Comparison of ENCODE assay signal across 15 cellular contexts in genomic region chr4:151202851-151203455, GRCh38.
DNase-seq lines count a peak whose midpoint lies in the region; ATAC-seq and TF ChIP-seq lines count a peak whose summit lies in the region.
"Had no signal": no experiment of that assay in that cellular context is flagged by ENCODE, and none has a peak within 500 bp of the region (broad histone marks: within the 10 kb centered on the region; RNA-seq: fewer than 3 reads in every experiment).

No MANE protein-coding gene starts in this region.

- H3K36me3 Mint-ChIP-seq in immature natural killer cell: no peaks in the 10 kb centered on the region
- H3K36me3 Mint-ChIP-seq: CD14-positive monocyte had no signal

- no peak overlapping the region for H3K27ac Mint-ChIP-seq in immature natural killer cell
- H3K27ac Mint-ChIP-seq: CD14-positive monocyte had no signal

- TF ChIP-seq POLR2A in esophagus muscularis mucosa (IDR thresholded peaks at IDR 0.05; ENCODE audit: low read depth): no peak

- intact Hi-C loops in esophagus muscularis mucosa (cut with DNase I): no loop called here
- intact Hi-C loops in left lung (cut with DNase I): no loop called here

- no peak overlapping the region for H3K4me3 Mint-ChIP-seq in immature natural killer cell
- H3K4me3 Mint-ChIP-seq: CD14-positive monocyte had no signal

- TF ChIP-seq CTCF in esophagus muscularis mucosa (IDR thresholded peaks at IDR 0.05): no peak
- no peak for TF ChIP-seq CTCF in left lung (IDR thresholded peaks at IDR 0.05)

- H3K4me1 Mint-ChIP-seq in immature natural killer cell: no peaks in the 10 kb centered on the region
- H3K4me1 Mint-ChIP-seq: CD14-positive monocyte had no signal

- H3K27me3 ChIP-seq in esophagus muscularis mucosa: no peaks in the 10 kb centered on the region
- no peaks in the 10 kb centered on the region for H3K27me3 ChIP-seq in left lung
- H3K27me3 ChIP-seq in skeletal muscle tissue (ENCODE audit: control insufficient read depth in 3 of 3, insufficient read depth in 3 of 3, low read length in 3 of 3): no peaks in the 10 kb centered on the region
- H3K27me3 ChIP-seq: adrenal gland had no signal

- H3K4me3 ChIP-seq in esophagus muscularis mucosa (no peak overlapping the region), left lung (no peak overlapping the region), skeletal muscle tissue (ENCODE audit: low read length in 3 of 3) (no peak overlapping the region)
- H3K4me3 ChIP-seq: adrenal gland had no signal

- DNase-seq in LHCN-M2 (ENCODE audit: low read depth) (peak; percentile 47), esophagus muscularis mucosa (ENCODE audit: extremely low spot score) (peak; percentile 70), left lung (no peak), immature natural killer cell (no peak), RKO (ENCODE audit: low spot score) (no peak)
- DNase-seq: adrenal gland; GDM1; NCI-H345; occipital lobe; stimulated activated naive CD4-positive, alpha-beta T cell had no signal

- H3K9me3 ChIP-seq in esophagus muscularis mucosa (no peaks in the 10 kb centered on the region), left lung (no peaks in the 10 kb centered on the region), skeletal muscle tissue (ENCODE audit: control insufficient read depth in 3 of 3, low read length in 3 of 3) (no peaks in the 10 kb centered on the region)
- H3K9me3 ChIP-seq: adrenal gland had no signal

- no peak for TF ChIP-seq EP300 in esophagus muscularis mucosa (IDR thresholded peaks at IDR 0.05)

- ATAC-seq in left lung (no peak), HG03457 (IDR thresholded peaks at IDR 0.05; ENCODE audit: unreplicated experiment) (no peak), GM19328 (IDR thresholded peaks at IDR 0.05; ENCODE audit: unreplicated experiment) (no peak)

- peak overlapping the region in 1 of 3 donors; percentile 27 for H3K9ac ChIP-seq in skeletal muscle tissue (ENCODE audit: low read depth in 1 of 3, low read length in 3 of 3)

- H3K9me3 Mint-ChIP-seq in immature natural killer cell: no peaks in the 10 kb centered on the region

- WGBS in esophagus muscularis mucosa: 46% methylated on average over 6 of the region's 6 CpGs

- H3K4me1 ChIP-seq in esophagus muscularis mucosa (peaks cover 75 to 87% (median 81%) of the 10 kb centered on the region in 4 donors), left lung (peaks cover 4 to 21% of the 10 kb centered on the region in 2 donors), skeletal muscle tissue (ENCODE audit: control insufficient read depth in 3 of 3, insufficient read depth in 3 of 3, low read length in 3 of 3) (peaks cover 9 to 15% (median 11%) of the 10 kb centered on the region in 3 donors)

- peaks cover 0 to 2% (median 0%) of the 10 kb centered on the region in 3 donors for H3K27me3 Mint-ChIP-seq in immature natural killer cell (ENCODE audit: low read depth in 3 of 3)

- no peaks in the 10 kb centered on the region for H3K36me3 ChIP-seq in esophagus muscularis mucosa
- H3K36me3 ChIP-seq in left lung: no peaks in the 10 kb centered on the region
- no peaks in the 10 kb centered on the region for H3K36me3 ChIP-seq in skeletal muscle tissue (ENCODE audit: control insufficient read depth in 3 of 3, insufficient read depth in 3 of 3, low read length in 3 of 3)
- H3K36me3 ChIP-seq: adrenal gland had no signal

- peak overlapping the region; percentile 50 to 72 (median 60) for H3K27ac ChIP-seq in esophagus muscularis mucosa (replicated peaks in 1 of 4)
- H3K27ac ChIP-seq in left lung: peak overlapping the region; percentile 3 to 34
- H3K27ac ChIP-seq in skeletal muscle tissue (ENCODE audit: low read depth, low read length): peak overlapping the region; percentile 22
- H3K27ac ChIP-seq: RWPE1 had no signal

Comparison
In these comparisons a context has a peak if more than half of its experiments do, and no peak if none do; other contexts are left out.
1. DNase-seq: peak in LHCN-M2 (single experiment) and esophagus muscularis mucosa (single experiment); none in left lung (0 of 2), immature natural killer cell (0 of 3) and RKO (single experiment).
2. Peak in every context shown above with its lines, with median percentiles within 50 percentile points of each other: H3K27ac ChIP-seq.